Comparison of ENCODE assay signal across 10 cellular contexts in genomic region chr20:8361008-8361652, GRCh38.
DNase-seq lines count a peak whose midpoint lies in the region; ATAC-seq, FAIRE-seq and TF ChIP-seq lines count a peak whose summit lies in the region.
"Had no signal": no experiment of that assay in that cellular context is flagged by ENCODE, and none has a peak within 500 bp of the region (broad histone marks: within the 10 kb centered on the region; RNA-seq: fewer than 3 reads in every experiment).

No MANE protein-coding gene starts in this region.

- no peaks in the 10 kb centered on the region for H3K27me3 Mint-ChIP-seq in activated naive CD8-positive, alpha-beta T cell treated with anti-CD3 and anti-CD28 coated beads, Interleukin-2, amount 50 U/mL, for 24 hours
- peaks cover 4% of the 10 kb centered on the region for H3K27me3 Mint-ChIP-seq in activated naive CD8-positive, alpha-beta T cell treated with anti-CD3 and anti-CD28 coated beads for 36 hours

- no peak for FAIRE-seq in GM12892 (lab: Jason Lieb, UNC)

- no peaks in the 10 kb centered on the region for H3K36me3 Mint-ChIP-seq in activated naive CD8-positive, alpha-beta T cell treated with anti-CD3 and anti-CD28 coated beads, Interleukin-2, amount 50 U/mL, for 24 hours (ENCODE audit: low read depth)
- H3K36me3 Mint-ChIP-seq in activated naive CD8-positive, alpha-beta T cell treated with anti-CD3 and anti-CD28 coated beads for 36 hours, result no peaks in the 10 kb centered on the region
- no peaks in the 10 kb centered on the region for H3K36me3 Mint-ChIP-seq in stimulated activated effector memory CD8-positive, alpha-beta T cell treated with anti-CD3 and anti-CD28 coated beads, Interleukin-12 subunit alpha, Interleukin-12 subunit beta, amount 100 ng/mL, for 72 hours

- no peaks in the 10 kb centered on the region for H3K4me1 ChIP-seq in colonic mucosa

- H3K9ac ChIP-seq in colonic mucosa (ENCODE audit: low read depth in 2 of 2, low read length in 2 of 2), result no peak overlapping the region

- no peaks in the 10 kb centered on the region for H3K36me3 ChIP-seq in colonic mucosa

- no peaks in the 10 kb centered on the region for H3K9me3 ChIP-seq in colonic mucosa

- peaks cover 15% of the 10 kb centered on the region for H3K4me1 Mint-ChIP-seq in activated naive CD8-positive, alpha-beta T cell treated with anti-CD3 and anti-CD28 coated beads, Interleukin-2, amount 50 U/mL, for 24 hours
- peaks cover 8% of the 10 kb centered on the region for H3K4me1 Mint-ChIP-seq in activated naive CD8-positive, alpha-beta T cell treated with anti-CD3 and anti-CD28 coated beads for 36 hours
- H3K4me1 Mint-ChIP-seq in stimulated activated effector memory CD8-positive, alpha-beta T cell treated with anti-CD3 and anti-CD28 coated beads, Interleukin-12 subunit alpha, Interleukin-12 subunit beta, amount 100 ng/mL, for 72 hours, result peaks cover 14% of the 10 kb centered on the region

- H3K9me3 Mint-ChIP-seq in activated naive CD8-positive, alpha-beta T cell treated with anti-CD3 and anti-CD28 coated beads, Interleukin-2, amount 50 U/mL, for 24 hours, result no peaks in the 10 kb centered on the region
- H3K9me3 Mint-ChIP-seq in activated naive CD8-positive, alpha-beta T cell treated with anti-CD3 and anti-CD28 coated beads for 36 hours, result no peaks in the 10 kb centered on the region
- H3K9me3 Mint-ChIP-seq in stimulated activated effector memory CD8-positive, alpha-beta T cell treated with anti-CD3 and anti-CD28 coated beads, Interleukin-12 subunit alpha, Interleukin-12 subunit beta, amount 100 ng/mL, for 72 hours, result no peaks in the 10 kb centered on the region

- H3K4me3 ChIP-seq in epithelial cell of proximal tubule (ENCODE audit: low read depth, low read length) (no peak overlapping the region), colonic mucosa (no peak overlapping the region)

- no peaks in the 10 kb centered on the region for H3K27me3 ChIP-seq in colonic mucosa

- TF ChIP-seq POLR2A in GM12892 (IDR thresholded peaks at IDR 0.05; ENCODE audit: low read depth, low read length), result no peak

- H3K27ac Mint-ChIP-seq in activated naive CD8-positive, alpha-beta T cell treated with anti-CD3 and anti-CD28 coated beads, Interleukin-2, amount 50 U/mL, for 24 hours, result peak overlapping the region; percentile 16
- no peak overlapping the region for H3K27ac Mint-ChIP-seq in activated naive CD8-positive, alpha-beta T cell treated with anti-CD3 and anti-CD28 coated beads for 36 hours
- H3K27ac Mint-ChIP-seq in stimulated activated effector memory CD8-positive, alpha-beta T cell treated with anti-CD3 and anti-CD28 coated beads, Interleukin-12 subunit alpha, Interleukin-12 subunit beta, amount 100 ng/mL, for 72 hours, result no peak overlapping the region

- peak; percentile 94 for ATAC-seq in activated naive CD8-positive, alpha-beta T cell treated with anti-CD3 and anti-CD28 coated beads, Interleukin-2, amount 50 U/mL, for 24 hours
- peak; percentile 60 for ATAC-seq in HG03565 (IDR thresholded peaks at IDR 0.05; ENCODE audit: unreplicated experiment)
- ATAC-seq in stimulated activated effector memory CD8-positive, alpha-beta T cell treated with anti-CD3 and anti-CD28 coated beads, Interleukin-12 subunit alpha, Interleukin-12 subunit beta, amount 100 ng/mL, for 72 hours, result peak; percentile 99

- peak; percentile 17 for DNase-seq in activated naive CD8-positive, alpha-beta T cell treated with anti-CD3 and anti-CD28 coated beads, Interleukin-2, amount 50 U/mL, for 24 hours
- DNase-seq in activated naive CD8-positive, alpha-beta T cell treated with anti-CD3 and anti-CD28 coated beads for 36 hours, result no peak
- DNase-seq in epithelial cell of proximal tubule (ENCODE audit: low read depth) (peak; percentile 10), GM12892 (ENCODE audit: insufficient read length) (no peak), HuH-7.5 (ENCODE audit: low spot score) (no peak), colonic mucosa (no peak)
- no peak for DNase-seq in stimulated activated effector memory CD8-positive, alpha-beta T cell treated with anti-CD3 and anti-CD28 coated beads, Interleukin-12 subunit alpha, Interleukin-12 subunit beta, amount 100 ng/mL, for 72 hours (ENCODE audit: low spot score in 2 of 2)
- DNase-seq: DMS153, NCI-H69 had no signal

- TF ChIP-seq CTCF in epithelial cell of proximal tubule (conservative IDR thresholded peaks at IDR 0.05; ENCODE audit: low read depth, low read length), result peak; percentile 34
- no peak for TF ChIP-seq CTCF in colonic mucosa (IDR thresholded peaks at IDR 0.05)

- H3K27ac ChIP-seq in colonic mucosa, result no peak overlapping the region

- intact Hi-C loops in colonic mucosa (cut with DNase I), result no loop called here

- H3K4me3 Mint-ChIP-seq in activated naive CD8-positive, alpha-beta T cell treated with anti-CD3 and anti-CD28 coated beads, Interleukin-2, amount 50 U/mL, for 24 hours, result no peak overlapping the region
- H3K4me3 Mint-ChIP-seq in activated naive CD8-positive, alpha-beta T cell treated with anti-CD3 and anti-CD28 coated beads for 36 hours, result no peak overlapping the region
- H3K4me3 Mint-ChIP-seq in stimulated activated effector memory CD8-positive, alpha-beta T cell treated with anti-CD3 and anti-CD28 coated beads, Interleukin-12 subunit alpha, Interleukin-12 subunit beta, amount 100 ng/mL, for 72 hours, result no peak overlapping the region

Comparison
In these comparisons a context has a peak if more than half of its experiments do, and no peak if none do; other contexts are left out.
1. DNase-seq: peak in activated naive CD8-positive, alpha-beta T cell treated with anti-CD3 and anti-CD28 coated beads, Interleukin-2, amount 50 U/mL, for 24 hours (single experiment) and epithelial cell of proximal tubule (single experiment); none in activated naive CD8-positive, alpha-beta T cell treated with anti-CD3 and anti-CD28 coated beads for 36 hours (single experiment), stimulated activated effector memory CD8-positive, alpha-beta T cell treated with anti-CD3 and anti-CD28 coated beads, Interleukin-12 subunit alpha, Interleukin-12 subunit beta, amount 100 ng/mL, for 72 hours (0 of 2), GM12892 (single experiment), HuH-7.5 (single experiment) and colonic mucosa (single experiment).
2. Peak in every context shown above with its lines, with median percentiles within 50 percentile points of each other: ATAC-seq.